ENCODE assay signal across 2 cellular contexts in genomic region chr14:68952544-68953535, GRCh38.
TF ChIP-seq lines count a peak whose summit lies in the region.

No MANE protein-coding gene starts in this region.

TF ChIP-seq in GM12878, 131 proteins besides CTCF, POLR2A, EP300 and RAD21 (continued from another document):
- no peak for TF ChIP-seq RUNX3 (IDR thresholded peaks at IDR 0.05; ENCODE audit: low read length)
- TF ChIP-seq, protein P1, sequence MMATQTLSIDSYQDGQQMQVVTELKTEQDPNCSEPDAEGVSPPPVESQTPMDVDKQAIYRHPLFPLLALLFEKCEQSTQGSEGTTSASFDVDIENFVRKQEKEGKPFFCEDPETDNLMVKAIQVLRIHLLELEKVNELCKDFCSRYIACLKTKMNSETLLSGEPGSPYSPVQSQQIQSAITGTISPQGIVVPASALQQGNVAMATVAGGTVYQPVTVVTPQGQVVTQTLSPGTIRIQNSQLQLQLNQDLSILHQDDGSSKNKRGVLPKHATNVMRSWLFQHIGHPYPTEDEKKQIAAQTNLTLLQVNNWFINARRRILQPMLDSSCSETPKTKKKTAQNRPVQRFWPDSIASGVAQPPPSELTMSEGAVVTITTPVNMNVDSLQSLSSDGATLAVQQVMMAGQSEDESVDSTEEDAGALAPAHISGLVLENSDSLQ (IDR thresholded peaks at IDR 0.05): no peak

TF ChIP-seq in liver, 16 proteins besides CTCF, POLR2A, EP300 and RAD21 (continued from another document):
- TF ChIP-seq, protein P2, sequence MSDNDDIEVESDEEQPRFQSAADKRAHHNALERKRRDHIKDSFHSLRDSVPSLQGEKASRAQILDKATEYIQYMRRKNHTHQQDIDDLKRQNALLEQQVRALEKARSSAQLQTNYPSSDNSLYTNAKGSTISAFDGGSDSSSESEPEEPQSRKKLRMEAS (IDR thresholded peaks at IDR 0.05): no peak
- no peak for TF ChIP-seq FOXA2 (IDR thresholded peaks at IDR 0.05)
- no peak for TF ChIP-seq RXRA (IDR thresholded peaks at IDR 0.05)
- TF ChIP-seq SP1 (IDR thresholded peaks at IDR 0.05): no peak
- no peak for TF ChIP-seq ATF3 (IDR thresholded peaks at IDR 0.05)
- TF ChIP-seq JUND (IDR thresholded peaks at IDR 0.05): no peak
- no peak for TF ChIP-seq NR2F2 (IDR thresholded peaks at IDR 0.05)
TF ChIP-seq in liver: peak in this region for 0.
